In the genomic region with DNA sequence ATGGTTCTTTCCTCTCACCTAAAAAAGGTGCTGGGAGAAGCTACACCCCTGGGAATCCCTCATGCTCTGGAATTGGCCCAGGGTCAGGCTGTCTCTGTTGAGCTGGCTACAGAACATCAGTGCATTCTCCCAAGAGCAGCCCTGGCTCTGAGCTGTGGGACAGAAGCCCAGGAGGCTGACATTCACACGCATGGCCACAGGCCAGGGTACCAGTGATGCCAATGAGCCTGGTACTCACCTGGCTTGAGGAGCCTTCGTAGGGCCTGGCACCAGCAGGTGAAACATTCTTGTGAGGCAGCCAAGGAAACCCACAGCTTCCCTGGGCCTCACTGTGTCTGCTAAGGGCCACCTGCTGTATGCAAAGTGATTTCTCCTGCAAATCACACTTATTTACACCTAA, we compare ENCODE assay signal across 15 cellular contexts.
"Had no signal": no experiment of that assay in that cellular context is flagged by ENCODE, and none has a peak within 500 bp of the region (broad histone marks: within the 10 kb centered on the region; RNA-seq: fewer than 3 reads in every experiment).

No MANE protein-coding gene starts in this region.

- H3K27me3 ChIP-seq: tibial nerve had no signal

- H3K27ac ChIP-seq: lower lobe of right lung, tibial nerve had no signal

- DNase-seq: activated CD4-positive, alpha-beta memory T cell treated with anti-CD3 and anti-CD28 coated beads for 36 hours; activated CD4-positive, alpha-beta T cell treated with anti-CD3 and anti-CD28 coated beads for 4 hours; activated gamma-delta T cell treated with Interleukin-2 at 50 U/mL for 16 hours; activated T-cell treated with anti-CD3 and anti-CD28 coated beads for 4 hours; erythroblast; immature natural killer cell; lower lobe of right lung; stimulated activated CD4-positive, alpha-beta T cell treated with anti-CD3 and anti-CD28 coated beads, Interleukin-12 subunit alpha, Interleukin-12 subunit beta, amount 100 ng/mL, for 4 hours; stimulated activated CD4-positive, alpha-beta T cell treated with anti-CD3 and anti-CD28 coated beads, Interleukin-1b, Interleukin-23, amount 100 ng/mL, for 48 hours; stimulated activated CD8-positive, alpha-beta memory T cell treated with anti-CD3 and anti-CD28 coated beads, Interleukin-4, amount 100 ng/mL, for 48 hours; stimulated activated naive CD8-positive, alpha-beta T cell treated with anti-CD3 and anti-CD28 coated beads, Interleukin-15, Interleukin-2, amounts not matched to agents 100 U/mL and 50 U/mL, for 24 hours; SW 1271; T-helper 2 cell had no signal

- H3K9me3 ChIP-seq: lower lobe of right lung, tibial nerve had no signal

- H3K4me1 ChIP-seq: lower lobe of right lung, tibial nerve had no signal

- ATAC-seq: stimulated activated naive CD8-positive, alpha-beta T cell treated with anti-CD3 and anti-CD28 coated beads, Interleukin-15, Interleukin-2, amounts not matched to agents 100 U/mL and 50 U/mL, for 24 hours; WTC11 had no signal

- H3K4me3 ChIP-seq: lower lobe of right lung, tibial nerve had no signal

- H3K36me3 ChIP-seq: lower lobe of right lung, tibial nerve had no signal
